Comparison of ENCODE assay signal across 1 cellular context in genomic region chr21:17679002-17679600, GRCh38.
TF ChIP-seq lines count a peak whose summit lies in the region.

No MANE protein-coding gene starts in this region.

TF ChIP-seq in GM23338, 12 proteins besides CTCF, POLR2A, EP300 and RAD21 (continued from another document):
- no peak for TF ChIP-seq ZNF462 (CRISPR knock-in tag; IDR thresholded peaks at IDR 0.05)
- TF ChIP-seq EZH2 (IDR thresholded peaks at IDR 0.05; ENCODE audit: low read depth, unreplicated experiment), result no peak
- no peak for TF ChIP-seq EZH2phosphoT487 (IDR thresholded peaks at IDR 0.05; ENCODE audit: unreplicated experiment)
